ENCODE assay signal across 9 cellular contexts in genomic region chr9:136225748-136226679, GRCh38. TPM values are rescaled to one million over a fixed set of nuclear protein-coding genes. Genes with fewer than 3 reads are reported as not detected.
A peak's percentile ranks its signal among the peaks of the same experiment; 100 is the strongest.
DNase-seq lines count a peak whose midpoint lies in the region; ATAC-seq and TF ChIP-seq lines count a peak whose summit lies in the region.
"Had no signal": no experiment of that assay in that cellular context is flagged by ENCODE, and none has a peak within 500 bp of the region (broad histone marks: within the 10 kb centered on the region; RNA-seq: fewer than 3 reads in every experiment).

No MANE protein-coding gene starts in this region.

- no peak overlapping the region for H3K9ac ChIP-seq in MM.1S (ENCODE audit: low read length)

- peaks cover 80% of the 10 kb centered on the region for H3K36me3 Mint-ChIP-seq in activated B cell treated with CpG ODN at 0.5 μM for 24 hours (ENCODE audit: low read depth)
- peaks cover 24% of the 10 kb centered on the region for H3K36me3 Mint-ChIP-seq in memory B cell
- peaks cover 42% of the 10 kb centered on the region for H3K36me3 Mint-ChIP-seq in stimulated activated effector memory CD8-positive, alpha-beta T cell treated with anti-CD3 and anti-CD28 coated beads, Interleukin-12 subunit alpha, Interleukin-12 subunit beta, amount 100 ng/mL, for 72 hours

- peak; percentile 85 for TF ChIP-seq CTCF in MM.1S (IDR thresholded peaks at IDR 0.05; ENCODE audit: low read length)
- TF ChIP-seq CTCF in activated B cell treated with CpG ODN at 0.5 μM for 24 hours (IDR thresholded peaks at IDR 0.05), result peak; percentile 30

- no peaks in the 10 kb centered on the region for H3F3A ChIP-seq in MM.1S (ENCODE audit: insufficient read depth, low read length)

- H3K9me2 ChIP-seq in MM.1S (replicated peaks; ENCODE audit: insufficient read depth, low read length), result no peaks in the 10 kb centered on the region

- H4K20me1 ChIP-seq in MM.1S (ENCODE audit: insufficient read depth, low read length), result peaks cover 5% of the 10 kb centered on the region; the same call in 1 of the 2 replicates

- H3K9me3 Mint-ChIP-seq in activated B cell treated with CpG ODN at 0.5 μM for 24 hours (no peaks in the 10 kb centered on the region), memory B cell (no peaks in the 10 kb centered on the region)
- no peaks in the 10 kb centered on the region for H3K9me3 Mint-ChIP-seq in stimulated activated effector memory CD8-positive, alpha-beta T cell treated with anti-CD3 and anti-CD28 coated beads, Interleukin-12 subunit alpha, Interleukin-12 subunit beta, amount 100 ng/mL, for 72 hours

- H3K27me3 Mint-ChIP-seq in activated B cell treated with CpG ODN at 0.5 μM for 24 hours, result no peaks in the 10 kb centered on the region
- no peaks in the 10 kb centered on the region for H3K27me3 Mint-ChIP-seq in memory B cell

- CTCF ChIA-PET in activated B cell treated with CpG ODN at 0.5 μM for 24 hours (lab: Charles Lee), result interaction anchor here (0.5 to 5.1 kb wide), 7 partner anchors 11 to 232 kb away, joined by 3 to 39 read pairs (median 4); no protein-coding TSS in a partner anchor

- in situ Hi-C loops in HAP-1 (cut with MboI; ENCODE audit: low sequenced_read_pairs), result no loop called here

- peaks cover 70% of the 10 kb centered on the region for H3K79me2 ChIP-seq in MM.1S (ENCODE audit: low read length)

- H3K27ac Mint-ChIP-seq in activated B cell treated with CpG ODN at 0.5 μM for 24 hours, result peak overlapping the region; percentile 98
- H3K27ac Mint-ChIP-seq in memory B cell, result peak overlapping the region; percentile 100
- H3K27ac Mint-ChIP-seq in stimulated activated effector memory CD8-positive, alpha-beta T cell treated with anti-CD3 and anti-CD28 coated beads, Interleukin-12 subunit alpha, Interleukin-12 subunit beta, amount 100 ng/mL, for 72 hours, result peak overlapping the region; percentile 58

- H3K27me3 ChIP-seq in HAP-1 (ENCODE audit: low read depth), result no peaks in the 10 kb centered on the region
- H3K27me3 ChIP-seq in MM.1S (replicated peaks; ENCODE audit: insufficient read depth, low read length), result no peaks in the 10 kb centered on the region

- H3K4me1 Mint-ChIP-seq in activated B cell treated with CpG ODN at 0.5 μM for 24 hours (peaks cover 80% of the 10 kb centered on the region), memory B cell (peaks cover 42% of the 10 kb centered on the region)
- H3K4me1 Mint-ChIP-seq in stimulated activated effector memory CD8-positive, alpha-beta T cell treated with anti-CD3 and anti-CD28 coated beads, Interleukin-12 subunit alpha, Interleukin-12 subunit beta, amount 100 ng/mL, for 72 hours, result peaks cover 27% of the 10 kb centered on the region

- POLR2A ChIA-PET in activated B cell treated with CpG ODN at 0.5 μM for 24 hours (lab: Charles Lee), result interaction anchor here (0.6 to 4.1 kb wide), 12 partner anchors 10 to 137 kb away, joined by 3 to 60 read pairs (median 8); partner anchors contain the start of genes DNLZ and QSOX2

- H3K4me3 ChIP-seq in HAP-1, result no peak overlapping the region
- no peak overlapping the region for H3K4me3 ChIP-seq in MM.1S (ENCODE audit: low read length)

- no peak overlapping the region for H3K4me2 ChIP-seq in MM.1S (ENCODE audit: low read depth, low read length)

- no peak overlapping the region for H2AFZ ChIP-seq in MM.1S (ENCODE audit: low read length)

- H3K4me3 Mint-ChIP-seq in activated B cell treated with CpG ODN at 0.5 μM for 24 hours (peak overlapping the region; percentile 79), memory B cell (peak overlapping the region; percentile 89)
- peak overlapping the region; percentile 51 for H3K4me3 Mint-ChIP-seq in stimulated activated effector memory CD8-positive, alpha-beta T cell treated with anti-CD3 and anti-CD28 coated beads, Interleukin-12 subunit alpha, Interleukin-12 subunit beta, amount 100 ng/mL, for 72 hours

- H3K27ac ChIP-seq in MM.1S (ENCODE audit: low read length), result no peak overlapping the region

- H3K4me1 ChIP-seq in HAP-1, result no peaks in the 10 kb centered on the region
- H3K4me1 ChIP-seq in MM.1S (ENCODE audit: low read length), result no peaks in the 10 kb centered on the region

- intact Hi-C loops in activated B cell treated with CpG ODN at 0.5 μM for 24 hours (cut with micrococcal nuclease), result loop anchor here (1.0 to 5.0 kb wide), 8 partner anchors 14 to 256 kb away; partner anchors contain the start of genes DNLZ, SEC16A and TMEM250

- ATAC-seq in activated B cell treated with CpG ODN at 0.5 μM for 24 hours (ENCODE audit: low read depth) (peak; percentile 78), memory B cell (ENCODE audit: low read depth) (peak; percentile 79)
- ATAC-seq in stimulated activated effector memory CD8-positive, alpha-beta T cell treated with anti-CD3 and anti-CD28 coated beads, Interleukin-12 subunit alpha, Interleukin-12 subunit beta, amount 100 ng/mL, for 72 hours, result peak; percentile 75

- peaks cover 33% of the 10 kb centered on the region for H3K36me3 ChIP-seq in HAP-1 (replicated peaks)
- H3K36me3 ChIP-seq in MM.1S (replicated peaks; ENCODE audit: insufficient read depth, low read length), result no peaks in the 10 kb centered on the region; the same call in 1 of the 2 replicates

- DNase-seq in NCI-H2227 (lab: John Stamatoyannopoulos, UW; ENCODE audit: unreplicated experiment) (peak; percentile 51), NCI-H2227 treated with DMSO at 0.1 percent for 48 hours (lab: John Stamatoyannopoulos, UW) (no peak), HAP-1 (ENCODE audit: low spot score in 2 of 2) (peak; percentile 36 to 83), MM.1S (peak; percentile 62), activated B cell treated with CpG ODN at 0.5 μM for 24 hours (peak; percentile 70), cerebellar cortex (ENCODE audit: low spot score) (peak; percentile 66), memory B cell (ENCODE audit: low spot score in 2 of 2) (peak; percentile 86 to 89)
- DNase-seq in stimulated activated effector memory CD8-positive, alpha-beta T cell treated with anti-CD3 and anti-CD28 coated beads, Interleukin-12 subunit alpha, Interleukin-12 subunit beta, amount 100 ng/mL, for 72 hours (ENCODE audit: low spot score in 2 of 2), result peak; percentile 56 to 80

- H3K9me3 ChIP-seq in HAP-1 (no peaks in the 10 kb centered on the region), MM.1S (replicated peaks; ENCODE audit: insufficient read depth, low read length) (no peaks in the 10 kb centered on the region)

RNA-seq across cellular contexts. Expression of gene QSOX2, which starts 19.6 kb away (rescaled TPM):
- total RNA-seq in activated B cell treated with CpG ODN at 0.5 μM for 24 hours, result 43.3 and 49.1 TPM in 2 replicates

RNA-seq across cellular contexts. Expression of gene LHX3, which starts 21.1 kb away (rescaled TPM):
- total RNA-seq in activated B cell treated with CpG ODN at 0.5 μM for 24 hours, result 0.17 TPM in 1 of 2 replicates, not detected in the other
- total RNA-seq: myocyte had no signal
